7 cellular contexts compared by ENCODE assay signal in genomic region chr3:45167011-45167911, GRCh38.
DNase-seq lines count a peak whose midpoint lies in the region; ATAC-seq and TF ChIP-seq lines count a peak whose summit lies in the region.

No MANE protein-coding gene starts in this region.

- H3K9me3 ChIP-seq in NT2/D1 (ENCODE audit: insufficient read depth, low read length) (no peaks in the 10 kb centered on the region), muscle layer of duodenum (ENCODE audit: control insufficient read depth in 1 of 2, low read length in 2 of 2) (no peaks in the 10 kb centered on the region)

- H3K36me3 ChIP-seq in NT2/D1 (ENCODE audit: insufficient read depth, insufficient read length, low read length) (no peaks in the 10 kb centered on the region), muscle layer of duodenum (ENCODE audit: control insufficient read depth in 1 of 2, insufficient read depth in 2 of 2, low read length in 2 of 2) (no peaks in the 10 kb centered on the region)

- H3K27ac ChIP-seq in muscle layer of duodenum (ENCODE audit: low read length) = peak overlapping the region; percentile 39

- ATAC-seq in GM18867 (IDR thresholded peaks at IDR 0.05; ENCODE audit: unreplicated experiment) = peak; percentile 76
- peak; percentile 69 for ATAC-seq in HG03521 (IDR thresholded peaks at IDR 0.05; ENCODE audit: unreplicated experiment)

- no peak for TF ChIP-seq POLR2A in erythroblast (IDR thresholded peaks at IDR 0.05; ENCODE audit: low read length)

- H3K27me3 ChIP-seq in NT2/D1 (ENCODE audit: insufficient read depth, insufficient read length) (no peaks in the 10 kb centered on the region), muscle layer of duodenum (ENCODE audit: low read depth, low read length) (no peaks in the 10 kb centered on the region)

- H3K4me3 ChIP-seq in NT2/D1 (ENCODE audit: insufficient read length, low read depth) (no peak overlapping the region), muscle layer of duodenum (ENCODE audit: low read depth in 1 of 2, low read length in 2 of 2) (no peak overlapping the region)

- no peak overlapping the region for H3K9ac ChIP-seq in NT2/D1 (ENCODE audit: insufficient read length, low read depth)

- peak; percentile 98 for DNase-seq in NT2/D1 (ENCODE audit: low read depth, low spot score)
- DNase-seq in activated T-cell treated with anti-CD3 and anti-CD28 coated beads for 4 hours = peak; percentile 79
- DNase-seq in erythroblast (lab: John Stamatoyannopoulos, UW) = peak; percentile 56 to 64
- DNase-seq in stimulated activated CD8-positive, alpha-beta memory T cell treated with anti-CD3 and anti-CD28 coated beads, Interleukin-4, amount 100 ng/mL, for 48 hours = peak; percentile 89

- H3K4me1 ChIP-seq in NT2/D1 (ENCODE audit: insufficient read depth, insufficient read length) = peaks cover 10% of the 10 kb centered on the region
- H3K4me1 ChIP-seq in muscle layer of duodenum (ENCODE audit: control insufficient read depth in 1 of 2, insufficient read depth in 2 of 2, low read length in 2 of 2) = peaks cover 0 to 9% of the 10 kb centered on the region in 2 donors
